Comparison of ENCODE assay signal across 8 cellular contexts in genomic region chr14:104639889-104640548, GRCh38. TPM values are rescaled to one million over a fixed set of nuclear protein-coding genes. Genes with fewer than 3 reads are reported as not detected.
DNase-seq lines count a peak whose midpoint lies in the region; ATAC-seq and TF ChIP-seq lines count a peak whose summit lies in the region.

No MANE protein-coding gene starts in this region.

- intact Hi-C loops in Caco-2 (cut with micrococcal nuclease; ENCODE audit: unreplicated experiment) (loop anchor here (1.0 to 2.0 kb wide), 3 partner anchors 63 to 562 kb away; no protein-coding TSS in a partner anchor), OCI-LY7 (cut with micrococcal nuclease; ENCODE audit: unreplicated experiment) (loop anchor here (1.0 to 10.0 kb wide), 2 partner anchors 503 to 565 kb away; no protein-coding TSS in a partner anchor)
- intact Hi-C loops in activated T-helper 2 cell treated with anti-CD3 and anti-CD28 coated beads, Interferon-gamma antibody, Interleukin-2, Interleukin-4, amounts not matched to agents 10 μg/mL and 5 μg/mL and 100 μg/mL, durations not matched to agents 14 hours and 24 hours and 36 hours (cut with micrococcal nuclease): no loop called here

- no peaks in the 10 kb centered on the region for H3K36me3 Mint-ChIP-seq in Caco-2 (ENCODE audit: insufficient read depth, unreplicated experiment)
- no peaks in the 10 kb centered on the region for H3K36me3 Mint-ChIP-seq in activated T-helper 2 cell treated with anti-CD3 and anti-CD28 coated beads, Interferon-gamma antibody, Interleukin-2, Interleukin-4, amounts not matched to agents 10 μg/mL and 5 μg/mL and 100 μg/mL, durations not matched to agents 14 hours and 24 hours and 36 hours (ENCODE audit: low read depth)
- no peaks in the 10 kb centered on the region for H3K36me3 Mint-ChIP-seq in neural progenitor cell

- H3K9me3 ChIP-seq in Caco-2 (no peaks in the 10 kb centered on the region), OCI-LY7 (ENCODE audit: low read length) (no peaks in the 10 kb centered on the region), neural progenitor cell (ENCODE audit: low read depth) (no peaks in the 10 kb centered on the region)

- H3K79me2 ChIP-seq in OCI-LY7 (ENCODE audit: insufficient read depth, low read depth, low read length) (no peaks in the 10 kb centered on the region), neural progenitor cell (ENCODE audit: low read depth) (no peaks in the 10 kb centered on the region)

- H2AFZ ChIP-seq in OCI-LY7 (ENCODE audit: low read length) (no peak overlapping the region), neural progenitor cell (replicated peaks) (no peak overlapping the region)

- CTCF ChIA-PET in Caco-2 (lab: Charles Lee): interaction anchor here (0.6 kb wide), 2 partner anchors 63 to 663 kb away, joined by 3 to 6 read pairs; no protein-coding TSS in a partner anchor
- CTCF ChIA-PET in OCI-LY7 (lab: Charles Lee; ENCODE audit: unreplicated experiment): interaction anchor here (0.6 kb wide), 1 partner anchor 130 kb away, joined by 4 read pairs; no protein-coding TSS in a partner anchor

- peaks cover 20% of the 10 kb centered on the region for H3K27me3 Mint-ChIP-seq in Caco-2 (ENCODE audit: insufficient read depth, unreplicated experiment)
- H3K27me3 Mint-ChIP-seq in activated T-helper 2 cell treated with anti-CD3 and anti-CD28 coated beads, Interferon-gamma antibody, Interleukin-2, Interleukin-4, amounts not matched to agents 10 μg/mL and 5 μg/mL and 100 μg/mL, durations not matched to agents 14 hours and 24 hours and 36 hours (ENCODE audit: low read depth): no peaks in the 10 kb centered on the region
- peaks cover 15% of the 10 kb centered on the region for H3K27me3 Mint-ChIP-seq in neural progenitor cell (ENCODE audit: insufficient read depth, low read depth)

- H3F3A ChIP-seq in neural progenitor cell (ENCODE audit: low read depth): no peaks in the 10 kb centered on the region

- H3K27ac ChIP-seq in OCI-LY7 (ENCODE audit: low read depth, low read length, poor library complexity, severe bottlenecking) (no peak overlapping the region), neural progenitor cell (no peak overlapping the region)

- no peaks in the 10 kb centered on the region; the same call in 1 of the 2 replicates for H3K27me3 ChIP-seq in Caco-2 (replicated peaks; ENCODE audit: control insufficient read depth, insufficient read depth, low read length)
- H3K27me3 ChIP-seq in neural progenitor cell: no peaks in the 10 kb centered on the region

- H3K4me1 Mint-ChIP-seq in Caco-2 (ENCODE audit: low read depth, unreplicated experiment) (peaks cover 14% of the 10 kb centered on the region), neural progenitor cell (peaks cover 11% of the 10 kb centered on the region)
- no peaks in the 10 kb centered on the region for H3K4me1 Mint-ChIP-seq in activated T-helper 2 cell treated with anti-CD3 and anti-CD28 coated beads, Interferon-gamma antibody, Interleukin-2, Interleukin-4, amounts not matched to agents 10 μg/mL and 5 μg/mL and 100 μg/mL, durations not matched to agents 14 hours and 24 hours and 36 hours (ENCODE audit: low read depth)

- H3K4me1 ChIP-seq in Caco-2: peaks cover 7% of the 10 kb centered on the region
- H3K4me1 ChIP-seq in OCI-LY7 (ENCODE audit: insufficient read depth, low read length, poor library complexity, severe bottlenecking): no peaks in the 10 kb centered on the region
- H3K4me1 ChIP-seq in neural progenitor cell: peaks cover 3% of the 10 kb centered on the region

- no peak overlapping the region for H3K27ac Mint-ChIP-seq in Caco-2 (ENCODE audit: unreplicated experiment)
- no peak overlapping the region for H3K27ac Mint-ChIP-seq in activated T-helper 2 cell treated with anti-CD3 and anti-CD28 coated beads, Interferon-gamma antibody, Interleukin-2, Interleukin-4, amounts not matched to agents 10 μg/mL and 5 μg/mL and 100 μg/mL, durations not matched to agents 14 hours and 24 hours and 36 hours
- no peak overlapping the region for H3K27ac Mint-ChIP-seq in neural progenitor cell

- POLR2A ChIA-PET in Caco-2 (lab: Charles Lee) (no interaction called here), OCI-LY7 (lab: Charles Lee) (interaction anchor here (0.6 kb wide), 1 partner anchor 42 kb away, joined by 3 read pairs; no protein-coding TSS in a partner anchor)

- no peak overlapping the region for H3K4me3 Mint-ChIP-seq in Caco-2 (ENCODE audit: unreplicated experiment)
- H3K4me3 Mint-ChIP-seq in activated T-helper 2 cell treated with anti-CD3 and anti-CD28 coated beads, Interferon-gamma antibody, Interleukin-2, Interleukin-4, amounts not matched to agents 10 μg/mL and 5 μg/mL and 100 μg/mL, durations not matched to agents 14 hours and 24 hours and 36 hours (ENCODE audit: low read depth): no peak overlapping the region
- H3K4me3 Mint-ChIP-seq in neural progenitor cell: peak overlapping the region; percentile 10

- H4K20me1 ChIP-seq in OCI-LY7 (ENCODE audit: insufficient read depth, low read length) (no peaks in the 10 kb centered on the region), neural progenitor cell (ENCODE audit: low read depth) (no peaks in the 10 kb centered on the region)

- BruUV-seq in Caco-2 (replicated peaks; lab: Mats Ljungman, UMichigan) (no TSS peak), OCI-LY7 (replicated peaks; lab: Mats Ljungman, UMichigan) (no TSS peak)

- no peaks in the 10 kb centered on the region for H3K36me3 ChIP-seq in Caco-2 (ENCODE audit: control insufficient read depth, insufficient read depth, low read length)
- no peaks in the 10 kb centered on the region for H3K36me3 ChIP-seq in OCI-LY7 (ENCODE audit: insufficient read depth, low read length)
- no peaks in the 10 kb centered on the region for H3K36me3 ChIP-seq in neural progenitor cell

- ATAC-seq in GM21737 (IDR thresholded peaks at IDR 0.05; ENCODE audit: unreplicated experiment) (no peak), GM18519 (IDR thresholded peaks at IDR 0.05; ENCODE audit: low FRiP score, unreplicated experiment) (no peak)

- TF ChIP-seq CTCF in Caco-2 (IDR thresholded peaks at IDR 0.05; ENCODE audit: insufficient read depth in 1 of 2, low read depth in 1 of 2, low read length in 1 of 2, severe bottlenecking in 1 of 2, unreplicated experiment in 1 of 2) (peak; percentile 90 to 92), OCI-LY7 (conservative IDR thresholded peaks at IDR 0.05; ENCODE audit: low read length) (peak; percentile 94), fibroblast of villous mesenchyme (IDR thresholded peaks at IDR 0.05; ENCODE audit: insufficient read depth, low read depth, low read length) (peak; percentile 94), neural progenitor cell (IDR thresholded peaks at IDR 0.05) (peak; percentile 97)

- H3K4me2 ChIP-seq in OCI-LY7 (ENCODE audit: low read length) (no peak overlapping the region), neural progenitor cell (peak overlapping the region; percentile 63)

- H3K9me3 Mint-ChIP-seq in Caco-2 (ENCODE audit: unreplicated experiment) (no peaks in the 10 kb centered on the region), neural progenitor cell (peaks cover 5% of the 10 kb centered on the region)
- peaks cover 1% of the 10 kb centered on the region for H3K9me3 Mint-ChIP-seq in activated T-helper 2 cell treated with anti-CD3 and anti-CD28 coated beads, Interferon-gamma antibody, Interleukin-2, Interleukin-4, amounts not matched to agents 10 μg/mL and 5 μg/mL and 100 μg/mL, durations not matched to agents 14 hours and 24 hours and 36 hours

- H3K4me3 ChIP-seq in Caco-2 (ENCODE audit: low read depth, low read length) (no peak overlapping the region), OCI-LY7 (ENCODE audit: low read depth, low read length, poor library complexity, severe bottlenecking) (no peak overlapping the region), fibroblast of villous mesenchyme (ENCODE audit: low read depth, low read length) (no peak overlapping the region), neural progenitor cell (no peak overlapping the region)

- H3K9me2 ChIP-seq in OCI-LY7 (ENCODE audit: insufficient read depth, low read length): no peaks in the 10 kb centered on the region

- H3K9ac ChIP-seq in neural progenitor cell: no peak overlapping the region

- peak; percentile 67 to 81 for DNase-seq in Caco-2
- DNase-seq in HT-29 (ENCODE audit: low spot score): peak; percentile 65
- DNase-seq in OCI-LY7 (ENCODE audit: low spot score): peak; percentile 69
- peak; percentile 34 for DNase-seq in activated T-helper 2 cell treated with anti-CD3 and anti-CD28 coated beads, Interferon-gamma antibody, Interleukin-2, Interleukin-4, amounts not matched to agents 10 μg/mL and 5 μg/mL and 100 μg/mL, durations not matched to agents 14 hours and 24 hours and 36 hours (ENCODE audit: low spot score)
- peak; percentile 47 for DNase-seq in fibroblast of villous mesenchyme (ENCODE audit: low read depth)
- peak; percentile 89 for DNase-seq in neural progenitor cell (ENCODE audit: low spot score)

RNA-seq across cellular contexts. Expression of gene TMEM179, which starts 35.4 kb away (rescaled TPM):
- total RNA-seq in Caco-2 (2022) (not detected in 2 replicates), OCI-LY7 (2022) (not detected in 2 replicates), fibroblast of villous mesenchyme (under 0.01 TPM in 1 of 2 replicates, not detected in the other), neural progenitor cell (ENCODE audit: low replicate concordance) (0.77 and 12.1 TPM in 2 replicates)
- not detected in 2 replicates for total RNA-seq in HT-29 (2014; rRNA removed; shearing (Covaris generic))
- not detected in 2 replicates for total RNA-seq in OCI-LY7 (2014; rRNA removed; shearing (Covaris generic))
- total RNA-seq in activated T-helper 2 cell treated with anti-CD3 and anti-CD28 coated beads, Interferon-gamma antibody, Interleukin-2, Interleukin-4, amounts not matched to agents 10 μg/mL and 5 μg/mL and 100 μg/mL, durations not matched to agents 14 hours and 24 hours and 36 hours: 0.18 and 0.30 TPM in 2 replicates

RNA-seq across cellular contexts. Expression of gene INF2, which starts 49.4 kb away (rescaled TPM):
- total RNA-seq in Caco-2 (2022) (70.8 TPM in 2 replicates), OCI-LY7 (2022) (43.4 and 51.6 TPM in 2 replicates), fibroblast of villous mesenchyme (47.0 and 68.7 TPM in 2 replicates), neural progenitor cell (ENCODE audit: low replicate concordance) (7.8 and 24.0 TPM in 2 replicates)
- 293 and 322 TPM in 2 replicates for total RNA-seq in HT-29 (2014; rRNA removed; shearing (Covaris generic))
- 32.7 and 39.4 TPM in 2 replicates for total RNA-seq in OCI-LY7 (2014; rRNA removed; shearing (Covaris generic))
- 93.7 and 93.8 TPM in 2 replicates for total RNA-seq in activated T-helper 2 cell treated with anti-CD3 and anti-CD28 coated beads, Interferon-gamma antibody, Interleukin-2, Interleukin-4, amounts not matched to agents 10 μg/mL and 5 μg/mL and 100 μg/mL, durations not matched to agents 14 hours and 24 hours and 36 hours

Comparison
In these comparisons a context has a peak if more than half of its experiments do, and no peak if none do; other contexts are left out.
1. DNase-seq: peak in every context shown above with its lines; median percentile 89 in neural progenitor cell; 74 in Caco-2; 69 in OCI-LY7; 65 in HT-29; 47 in fibroblast of villous mesenchyme; 34 in activated T-helper 2 cell treated with anti-CD3 and anti-CD28 coated beads, Interferon-gamma antibody, Interleukin-2, Interleukin-4, amounts not matched to agents 10 μg/mL and 5 μg/mL and 100 μg/mL, durations not matched to agents 14 hours and 24 hours and 36 hours.